Comparison of ENCODE assay signal across 8 cellular contexts in the genomic region with DNA sequence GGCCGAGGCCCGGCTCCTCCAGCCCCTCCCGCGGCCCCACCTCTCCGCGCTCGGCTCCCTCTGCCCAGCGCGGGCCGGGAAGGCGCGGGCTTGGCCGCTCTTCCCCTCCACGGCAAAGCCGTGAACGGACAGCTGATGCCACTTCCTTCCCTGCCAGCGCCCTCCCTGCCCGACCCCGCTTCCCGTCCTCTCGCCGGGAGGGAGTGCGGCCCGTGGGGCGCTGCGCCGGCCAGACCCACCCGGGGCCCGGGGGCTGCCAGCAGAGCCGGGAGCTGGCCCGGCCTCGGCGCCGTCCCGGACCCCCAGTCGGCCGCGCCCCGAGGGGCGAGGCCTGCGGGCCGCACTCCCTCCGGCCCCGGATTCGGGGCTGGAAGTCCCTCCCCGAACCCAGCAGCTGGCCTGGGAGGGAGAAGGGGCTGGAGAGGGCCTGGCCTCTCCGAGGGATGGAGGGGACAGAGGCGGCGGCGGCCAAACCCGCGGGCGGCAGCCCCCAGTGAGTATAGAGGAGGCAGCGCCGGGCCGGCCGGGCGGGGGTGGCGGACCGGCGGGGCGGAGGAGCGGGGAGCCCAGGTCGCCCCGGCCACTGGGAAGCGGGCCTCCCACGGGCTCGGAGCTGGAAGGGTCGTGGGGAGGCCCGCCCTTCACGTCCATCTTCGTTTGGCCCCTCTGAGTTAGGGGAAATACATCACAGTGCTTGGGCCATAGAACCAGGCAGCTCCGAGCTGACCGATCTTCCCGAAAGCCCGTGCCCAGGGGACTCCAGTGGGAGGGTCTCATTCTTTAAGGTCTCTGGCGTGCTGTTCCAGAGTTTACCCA. TPM values are rescaled to one million over a fixed set of nuclear protein-coding genes. Genes with fewer than 3 reads are reported as not detected.
A peak's percentile ranks its signal among the peaks of the same experiment; 100 is the strongest.
DNase-seq lines count a peak whose midpoint lies in the region; ATAC-seq, FAIRE-seq and TF ChIP-seq lines count a peak whose summit lies in the region.

Gene KIAA1614, plus strand, starts transcription at position 97 of the 816 bp plus-strand sequence. Its CDS starts 347 bp downstream, at position 444.

- peak within 1 kb of the TSS; percentile 91 for H4K5ac ChIP-seq in IMR-90 (ENCODE audit: low read depth, low read length)

- TF ChIP-seq RAD21 in IMR-90 (IDR thresholded peaks at IDR 0.05; ENCODE audit: low read length) (no peak), HepG2 (CRISPR knock-in tag; IDR thresholded peaks at IDR 0.05) (no peak)

- H3K4me3 ChIP-seq in IMR-90 (ENCODE audit: insufficient read depth, low read depth, low read length) (peak within 1 kb of the TSS; percentile 60), HepG2 (replicated peaks in 1 of 3; ENCODE audit: insufficient read depth in 1 of 3, low read depth in 2 of 3, low read length in 3 of 3) (peak within 1 kb of the TSS in 2 of 3 experiments; percentile 24 to 52; a peak in 2 of 6 replicates)

- no peak for TF ChIP-seq EP300 in HepG2 (IDR thresholded peaks at IDR 0.05; ENCODE audit: low read depth in 2 of 2, low read length in 2 of 2)
- no peak for TF ChIP-seq EP300 in HepG2 (CRISPR knock-in tag; IDR thresholded peaks at IDR 0.05; ENCODE audit: borderline replicate concordance)

- H4K91ac ChIP-seq in IMR-90 (ENCODE audit: insufficient read depth, low read depth, low read length), result peak within 1 kb of the TSS; percentile 82

- peak within 1 kb of the TSS; percentile 94 for H3K14ac ChIP-seq in IMR-90 (replicated peaks; ENCODE audit: low read depth, low read length)

- H3K18ac ChIP-seq in IMR-90 (ENCODE audit: low read depth, low read length), result peak within 1 kb of the TSS; percentile 55

- CTCF ChIA-PET in IMR-90 (lab: Yijun Ruan, JAX) (interaction anchor here (0.6 to 1.6 kb wide), 4 partner anchors 8 to 380 kb away, joined by 3 to 5 read pairs (median 4); no protein-coding TSS in a partner anchor), HepG2 (lab: Yijun Ruan, JAX; ENCODE audit: low intra/inter-chr PET ratio, low total read pairs) (no interaction called here)

- POLR2A ChIA-PET in IMR-90 (lab: Charles Lee; ENCODE audit: unreplicated experiment) (interaction anchor here (0.6 kb wide), 1 partner anchor 103 kb away, joined by 12 read pairs; no protein-coding TSS in a partner anchor), HepG2 (lab: Yijun Ruan, JAX) (no interaction called here)

- H2AK9ac ChIP-seq in IMR-90 (replicated peaks; ENCODE audit: low read depth, low read length, poor library complexity), result peak within 1 kb of the TSS; percentile 91

- H3K4me2 ChIP-seq in IMR-90 (ENCODE audit: low read depth, low read length), result peak within 1 kb of the TSS; percentile 92
- peak within 1 kb of the TSS; percentile 49 for H3K4me2 ChIP-seq in HepG2 (ENCODE audit: low read depth, low read length)

- H3K9ac ChIP-seq in IMR-90 (ENCODE audit: low read depth, low read length) (peak within 1 kb of the TSS; percentile 81), HepG2 (ENCODE audit: insufficient read depth, low read depth, low read length) (no peak within 1 kb of the TSS)

- H2BK15ac ChIP-seq in IMR-90 (ENCODE audit: low read depth, low read length), result peak within 1 kb of the TSS; percentile 60; the same call in 1 of the 3 replicates

- H3K4ac ChIP-seq in IMR-90 (ENCODE audit: low read depth, low read length), result peak within 1 kb of the TSS; percentile 90

- BruUV-seq in IMR-90 (replicated peaks; lab: Mats Ljungman, UMichigan) (no TSS peak), HepG2 (replicated peaks; lab: Mats Ljungman, UMichigan) (no TSS peak)

- peak within 1 kb of the TSS; percentile 98 for H3K23ac ChIP-seq in IMR-90 (ENCODE audit: low read depth, low read length)

- peaks cover 9% of the 10 kb centered on the region; the same call in 1 of the 2 replicates for H3K9me1 ChIP-seq in IMR-90 (ENCODE audit: insufficient read depth, low read length)

- H4K20me1 ChIP-seq in IMR-90 (ENCODE audit: insufficient read depth, low read length), result no peaks in the 10 kb centered on the region
- no peaks in the 10 kb centered on the region for H4K20me1 ChIP-seq in HepG2 (ENCODE audit: insufficient read depth, low read length)

- no peaks in the 10 kb centered on the region for H3K79me2 ChIP-seq in HepG2 (ENCODE audit: insufficient read depth, low read length)

- H3K9me3 ChIP-seq in IMR-90 (ENCODE audit: control insufficient read depth, insufficient read depth, low read length), result no peaks in the 10 kb centered on the region
- no peaks in the 10 kb centered on the region for H3K9me3 ChIP-seq in HepG2 (ENCODE audit: low read length)

- peak within 1 kb of the TSS; percentile 64 for H2BK120ac ChIP-seq in IMR-90 (ENCODE audit: low read depth, low read length)

- peak within 1 kb of the TSS; percentile 83; the same call in 1 of the 2 replicates for H2AK5ac ChIP-seq in IMR-90 (ENCODE audit: low read depth, low read length)

- peaks cover 5% of the 10 kb centered on the region for H3K4me1 ChIP-seq in IMR-90 (ENCODE audit: control insufficient read depth, insufficient read depth, low read length)
- peaks cover 19% of the 10 kb centered on the region for H3K4me1 ChIP-seq in HepG2 (ENCODE audit: insufficient read depth, low read length)

- H3K79me1 ChIP-seq in IMR-90 (ENCODE audit: low read depth in 1 of 2, low read length in 2 of 2), result peaks cover 3 to 31% of the 10 kb centered on the region in 2 experiments; a peak in 3 of 4 replicates

- peak within 1 kb of the TSS; percentile 94 for H3K27ac ChIP-seq in IMR-90 (ENCODE audit: insufficient read depth, low read length)
- no peak within 1 kb of the TSS for H3K27ac ChIP-seq in HepG2 (ENCODE audit: extremely low read length, insufficient read depth, low read length)
- peak within 1 kb of the TSS; percentile 64 for H3K27ac ChIP-seq in substantia nigra (ENCODE audit: low read depth, low read length, poor library complexity, severe bottlenecking)

- TF ChIP-seq CTCF in IMR-90 (conservative IDR thresholded peaks at IDR 0.05; ENCODE audit: low read depth, low read length) (no peak), HepG2 (CRISPR knock-in tag; IDR thresholded peaks at IDR 0.05) (no peak)

- H2AFZ ChIP-seq in IMR-90 (replicated peaks; ENCODE audit: low read length, poor library complexity) (peak within 1 kb of the TSS; percentile 93), HepG2 (ENCODE audit: low read length) (no peak within 1 kb of the TSS)

- TF ChIP-seq POLR2A in IMR-90 (IDR thresholded peaks at IDR 0.05; ENCODE audit: low read depth, low read length) (peak; percentile 36; the same call in 1 of the 2 replicates), HepG2 (IDR thresholded peaks at IDR 0.05; ENCODE audit: insufficient read depth in 1 of 2, low read depth in 2 of 2, low read length in 2 of 2) (no peak)

- H4K8ac ChIP-seq in IMR-90 (ENCODE audit: low read depth in 2 of 2, low read length in 2 of 2), result peak within 1 kb of the TSS; percentile 85 to 91

- H3K56ac ChIP-seq in IMR-90 (ENCODE audit: extremely low read depth, insufficient read depth, low read length), result peak within 1 kb of the TSS; percentile 50

- dilution Hi-C loops in IMR-90 (cut with HindIII; ENCODE audit: low sequenced_read_pairs, unreplicated experiment), result no loop called here

- FAIRE-seq in HepG2 (lab: Jason Lieb, UNC), result no peak

- H3K27me3 ChIP-seq in IMR-90 (ENCODE audit: control insufficient read depth, insufficient read depth, low read length) (no peaks in the 10 kb centered on the region), HepG2 (ENCODE audit: control insufficient read depth in 1 of 2, insufficient read depth in 2 of 2, low read length in 2 of 2) (peaks cover 0 to 25% of the 10 kb centered on the region in 2 experiments; a peak in 3 of 5 replicates)

- H3K36me3 ChIP-seq in IMR-90 (ENCODE audit: control insufficient read depth, insufficient read depth, low read length), result peaks cover 15% of the 10 kb centered on the region; the same call in 1 of the 2 replicates
- H3K36me3 ChIP-seq in HepG2 (replicated peaks in 1 of 2; ENCODE audit: control insufficient read depth in 1 of 2, insufficient read depth in 2 of 2, low read length in 2 of 2), result no peaks in the 10 kb centered on the region

- intact Hi-C loops in IMR-90 (cut with micrococcal nuclease) (loop anchor here (2.0 kb wide), 1 partner anchor 108 kb away; no protein-coding TSS in a partner anchor), HepG2 (cut with micrococcal nuclease; ENCODE audit: unreplicated experiment) (no loop called here)

- H2BK5ac ChIP-seq in IMR-90 (ENCODE audit: low read depth, low read length, poor library complexity, severe bottlenecking), result peak within 1 kb of the TSS; percentile 84

- peak within 1 kb of the TSS; percentile 54; the same call in 1 of the 2 replicates for H2BK20ac ChIP-seq in IMR-90 (ENCODE audit: low read depth, low read length)

- 0% methylated on average over 15 of the region's 77 CpGs; no CpG with 5 or more reads in 1 of the 2 experiments for WGBS in IMR-90 (ENCODE audit: extremely low coverage in 2 of 2, insufficient read length in 1 of 2), 2 experiments
- 80% methylated on average over 29 of the region's 77 CpGs for WGBS in HepG2 (ENCODE audit: low lambda C conversion rate)

- peak; percentile 80 for ATAC-seq in IMR-90 (ENCODE audit: low read depth)
- ATAC-seq in HepG2, result no peak
- ATAC-seq in HG02763 (IDR thresholded peaks at IDR 0.05; ENCODE audit: unreplicated experiment), result no peak
- ATAC-seq in activated CD4-positive, CD25-positive, alpha-beta regulatory T cell treated with anti-CD3 and anti-CD28 coated beads, Interleukin-2, amount 50 U/mL, for 24 hours, result no peak

- DNase-seq in G401 (ENCODE audit: low spot score), result peak; percentile 64
- DNase-seq in IMR-90, result peak; percentile 39
- DNase-seq in dedifferentiated amniotic fluid mesenchymal stem cell (ENCODE audit: extremely low spot score), result peak; percentile 17
- DNase-seq in HepG2 (ENCODE audit: low spot score), result no peak
- DNase-seq in substantia nigra (lab: John Stamatoyannopoulos, UW), result peak in 25 of 49 donors; percentile 9 to 77 (median 33)
- no peak for DNase-seq in stimulated activated CD4-positive, alpha-beta T cell treated with anti-CD3 and anti-CD28 coated beads, Interleukin-1b, Interleukin-23, amount 100 ng/mL, for 48 hours

- in situ Hi-C loops in G401 (cut with HindIII; ENCODE audit: low sequenced_read_pairs) (no loop called here), IMR-90 (cut with MboI; ENCODE audit: low sequenced_read_pairs) (no loop called here), HepG2 (cut with HindIII; ENCODE audit: extremely low pct_ligation_motif_present, low pct_unique_long_range_greater_than_20kb) (no loop called here)

RNA-seq across cellular contexts. Expression of gene KIAA1614, which starts in this region (rescaled TPM):
- 0.07 and 0.31 TPM in 2 replicates for total RNA-seq in G401 (2014; rRNA removed; shearing (Covaris generic))
- total RNA-seq in IMR-90 (2012; rRNA removed) (1.7 and 1.8 TPM in 2 replicates), HepG2 (2016; rRNA removed; fragmentation: Illumina TruSeq; extraction: Trizol) (0.32 and 0.77 TPM in 2 replicates)
- polyA plus RNA-seq in IMR-90 (2012; rRNA removed) (3.0 and 3.5 TPM in 2 replicates), HepG2 (2011; rRNA removed) (0.12 and 0.15 TPM in 2 replicates)
- 2.5 and 4.1 TPM in 2 replicates for polyA plus RNA-seq in IMR-90 (2012; cell fraction: cytosol; rRNA removed)
- 4.3 and 9.2 TPM in 2 replicates for polyA plus RNA-seq in IMR-90 (2012; cell fraction: nucleus; rRNA removed; ENCODE audit: low replicate concordance)
- 0.10 TPM in 1 of 2 replicates, not detected in the other for total RNA-seq in HepG2 (2016; cell fraction: cytosol; rRNA removed; fragmentation: Illumina TruSeq; extraction: Trizol; ENCODE audit: low read depth)
- 0.16 and 0.17 TPM in 2 replicates for total RNA-seq in HepG2 (2016; cell fraction: insoluble cytoplasmic fraction; rRNA removed; fragmentation: Illumina TruSeq; extraction: Trizol)
- total RNA-seq in HepG2 (2016; cell fraction: membrane; rRNA removed; fragmentation: Illumina TruSeq; extraction: Trizol), result 0.46 and 0.52 TPM in 2 replicates
- total RNA-seq in HepG2 (2016; cell fraction: nucleus; rRNA removed; fragmentation: Illumina TruSeq; extraction: Trizol), result 0.43 and 0.81 TPM in 2 replicates
- polyA plus RNA-seq in HepG2 (2011; cell fraction: cytosol; rRNA removed), result 0.27 TPM in 2 replicates
- polyA plus RNA-seq in HepG2 (2011; cell fraction: nucleus; rRNA removed), result 0.16 and 0.48 TPM in 2 replicates
- polyA plus RNA-seq in HepG2 (2012), result 0.40 and 0.48 TPM in 2 replicates
- polyA plus RNA-seq in HepG2 (2016; cell fraction: cytosol; fragmentation: Illumina TruSeq; extraction: Trizol; ENCODE audit: low read depth), result 0.06 and 0.26 TPM in 2 replicates
- 0.17 and 0.20 TPM in 2 replicates for polyA plus RNA-seq in HepG2 (2016; cell fraction: insoluble cytoplasmic fraction; fragmentation: Illumina TruSeq; extraction: Trizol; ENCODE audit: low read depth)
- polyA plus RNA-seq in HepG2 (2016; cell fraction: membrane; fragmentation: Illumina TruSeq; extraction: Trizol; ENCODE audit: low read depth), result 0.09 and 0.14 TPM in 2 replicates
- 0.11 and 0.16 TPM in 2 replicates for polyA plus RNA-seq in HepG2 (2016; cell fraction: nucleus; fragmentation: Illumina TruSeq; extraction: Trizol; ENCODE audit: insufficient read depth, low read depth)
- polyA minus RNA-seq in HepG2 (2011; rRNA and poly(A)+ RNA removed; ENCODE audit: low replicate concordance), result 0.44 and 0.48 TPM in 2 replicates
- polyA minus RNA-seq in HepG2 (2011; cell fraction: cytosol; rRNA and poly(A)+ RNA removed), result not detected in 2 replicates
- 0.12 and 0.26 TPM in 2 replicates for polyA minus RNA-seq in HepG2 (2011; cell fraction: nucleus; rRNA and poly(A)+ RNA removed)

Comparison
In these comparisons a context has a peak if more than half of its experiments do, and no peak if none do; other contexts are left out.
1. Peak in DNase-seq in G401; RNA of the gene not detected or under 1 TPM.
2. DNase-seq: peak in IMR-90 (single experiment), dedifferentiated amniotic fluid mesenchymal stem cell (single experiment) and substantia nigra (25 of 49); none in HepG2 (single experiment) and stimulated activated CD4-positive, alpha-beta T cell treated with anti-CD3 and anti-CD28 coated beads, Interleukin-1b, Interleukin-23, amount 100 ng/mL, for 48 hours (single experiment).